1 cellular context compared by ENCODE assay signal in genomic region chr3:183330881-183331280, GRCh38.
TF ChIP-seq lines count a peak whose summit lies in the region.

No MANE protein-coding gene starts in this region.

TF ChIP-seq in H1, 55 proteins besides CTCF, POLR2A, EP300 and RAD21 (continued from another document):
- TF ChIP-seq RXRA (IDR thresholded peaks at IDR 0.05; ENCODE audit: insufficient read depth, low read depth, low read length) (no peak), TCF12 (IDR thresholded peaks at IDR 0.05; ENCODE audit: low read depth, low read length) (0 out of 2 replicates have a peak, but pooled peaks have one; percentile 67), YY1 (IDR thresholded peaks at IDR 0.05; ENCODE audit: low read depth, low read length) (peak; percentile 52; the same call in 1 of the 2 replicates), TEAD4 (IDR thresholded peaks at IDR 0.05; ENCODE audit: low read depth, low read length) (no peak), POLR2AphosphoS5 (IDR thresholded peaks at IDR 0.05; ENCODE audit: low read depth, low read length) (no peak), SIRT6 (IDR thresholded peaks at IDR 0.05; ENCODE audit: low read length) (no peak), TAF1 (IDR thresholded peaks at IDR 0.05; ENCODE audit: low read depth, low read length) (no peak), ZNF274 (IDR thresholded peaks at IDR 0.05; ENCODE audit: borderline replicate concordance, extremely low read depth, low read length) (no peak), BRCA1 (IDR thresholded peaks at IDR 0.05; ENCODE audit: low read depth, low read length) (no peak)
